Comparison of ENCODE assay signal across 30 cellular contexts in genomic region chr2:170850251-170850650, GRCh38. TPM values are rescaled to one million over a fixed set of nuclear protein-coding genes. Genes with fewer than 3 reads are reported as not detected.
"Had no signal": no experiment of that assay in that cellular context is flagged by ENCODE, and none has a peak within 500 bp of the region (broad histone marks: within the 10 kb centered on the region; RNA-seq: fewer than 3 reads in every experiment).

No MANE protein-coding gene starts in this region.

- H3K9me3 Mint-ChIP-seq: activated CD4-positive, alpha-beta memory T cell treated with anti-CD3 and anti-CD28 coated beads, Interleukin-2, amount 10 ng/mL, durations not matched to agents 7 days and 5 days; activated CD4-positive, alpha-beta T cell treated with anti-CD3 and anti-CD28 coated beads, Interleukin-2, amount 10 ng/mL, durations not matched to agents 7 days and 5 days; activated naive CD4-positive, alpha-beta T cell treated with anti-CD3 and anti-CD28 coated beads, Interleukin-2, amount 10 ng/mL, durations not matched to agents 7 days and 5 days; activated naive CD4-positive, alpha-beta T cell treated with anti-CD3 and anti-CD28 coated beads, Interleukin-2, amount 50 U/mL, for 72 hours; activated naive CD8-positive, alpha-beta T cell treated with anti-CD3 and anti-CD28 coated beads, Interleukin-2, amount 10 ng/mL, durations not matched to agents 7 days and 5 days; activated T-cell treated with anti-CD3 and anti-CD28 coated beads, Interleukin-2, amount 50 U/mL, for 24 hours; activated T-cell treated with anti-CD3 and anti-CD28 coated beads, Interleukin-2, amount 50 U/mL, for 72 hours; T-cell; T-helper 1 cell treated with Interleukin-12 subunit alpha and Interleukin-12 subunit beta and Interleukin-4 antibody, amounts not matched to agents 30 μg/mL and 1 μg/mL, for 36 hours had no signal

- H3K4me3 Mint-ChIP-seq: activated B cell treated with CpG ODN at 0.5 μM for 24 hours; activated CD4-positive, alpha-beta memory T cell treated with anti-CD3 and anti-CD28 coated beads, Interleukin-2, amount 10 ng/mL, durations not matched to agents 7 days and 5 days; activated CD4-positive, alpha-beta T cell treated with anti-CD3 and anti-CD28 coated beads for 36 hours; activated CD4-positive, alpha-beta T cell treated with anti-CD3 and anti-CD28 coated beads, Interleukin-2, amount 10 ng/mL, durations not matched to agents 7 days and 5 days; activated naive CD4-positive, alpha-beta T cell treated with anti-CD3 and anti-CD28 coated beads, Interleukin-2, amount 10 ng/mL, durations not matched to agents 7 days and 5 days; activated naive CD8-positive, alpha-beta T cell treated with anti-CD3 and anti-CD28 coated beads, Interleukin-2, amount 10 ng/mL, durations not matched to agents 7 days and 5 days; activated T-cell treated with anti-CD3 and anti-CD28 coated beads, Interleukin-2, amount 50 U/mL, for 24 hours; activated T-cell treated with anti-CD3 and anti-CD28 coated beads, Interleukin-2, amount 50 U/mL, for 72 hours; T-cell; T-helper 1 cell treated with Interleukin-12 subunit alpha and Interleukin-12 subunit beta and Interleukin-4 antibody, amounts not matched to agents 30 μg/mL and 1 μg/mL, for 36 hours had no signal

- H3K27me3 Mint-ChIP-seq: activated CD4-positive, alpha-beta T cell treated with anti-CD3 and anti-CD28 coated beads for 36 hours; activated CD4-positive, alpha-beta T cell treated with anti-CD3 and anti-CD28 coated beads, Interleukin-2, amount 10 ng/mL, durations not matched to agents 7 days and 5 days; activated naive CD8-positive, alpha-beta T cell treated with anti-CD3 and anti-CD28 coated beads, Interleukin-2, amount 10 ng/mL, durations not matched to agents 7 days and 5 days had no signal

- H3K9me3 ChIP-seq: body of pancreas, colonic mucosa, esophagus muscularis mucosa, gastrocnemius medialis, heart left ventricle had no signal

- DNase-seq: activated B cell treated with CpG ODN at 0.5 μM for 24 hours; activated CD4-positive, alpha-beta memory T cell treated with anti-CD3 and anti-CD28 coated beads, Interleukin-2, amount 10 ng/mL, durations not matched to agents 7 days and 5 days; activated CD4-positive, alpha-beta T cell treated with anti-CD3 and anti-CD28 coated beads for 36 hours; activated CD4-positive, alpha-beta T cell treated with anti-CD3 and anti-CD28 coated beads, Interleukin-2, amount 10 ng/mL, durations not matched to agents 7 days and 5 days; activated CD4-positive, alpha-beta T cell treated with anti-CD3 and anti-CD28 coated beads, Interleukin-2, amount 50 U/mL, for 4 hours; activated CD8-positive, alpha-beta memory T cell treated with anti-CD3 and anti-CD28 coated beads, Interleukin-2, amount 50 U/mL, for 48 hours; activated gamma-delta T cell; activated naive CD4-positive, alpha-beta T cell; activated naive CD4-positive, alpha-beta T cell treated with anti-CD3 and anti-CD28 coated beads, Interleukin-2, amount 10 ng/mL, durations not matched to agents 7 days and 5 days; activated naive CD8-positive, alpha-beta T cell treated with anti-CD3 and anti-CD28 coated beads, Interleukin-2, amount 10 ng/mL, durations not matched to agents 7 days and 5 days; activated T-cell treated with anti-CD3 and anti-CD28 coated beads for 4 hours; activated T-cell treated with anti-CD3 and anti-CD28 coated beads, Interleukin-2, amount 50 U/mL, for 24 hours; activated T-cell treated with anti-CD3 and anti-CD28 coated beads, Interleukin-2, amount 50 U/mL, for 72 hours; body of pancreas; caudate nucleus; colonic mucosa; effector CD8-positive, alpha-beta T cell; erythroblast; foreskin keratinocyte; gastrocnemius medialis; glutamatergic neuron; heart left ventricle; SW 1271; T-cell; T1000; WERI-Rb-1 had no signal

- ATAC-seq: activated CD4-positive, alpha-beta T cell treated with anti-CD3 and anti-CD28 coated beads for 36 hours; activated CD4-positive, CD25-positive, alpha-beta regulatory T cell treated with anti-CD3 and anti-CD28 coated beads, Interleukin-2, amount 50 U/mL, for 24 hours; activated naive CD4-positive, alpha-beta T cell treated with anti-CD3 and anti-CD28 coated beads, Interleukin-2, amount 50 U/mL, for 72 hours; activated T-cell treated with anti-CD3 and anti-CD28 coated beads, Interleukin-2, amount 50 U/mL, for 72 hours; body of pancreas; foreskin keratinocyte; gastrocnemius medialis; heart left ventricle; T-cell had no signal

- H3K4me1 Mint-ChIP-seq: activated B cell treated with CpG ODN at 0.5 μM for 24 hours; activated CD4-positive, alpha-beta memory T cell treated with anti-CD3 and anti-CD28 coated beads, Interleukin-2, amount 10 ng/mL, durations not matched to agents 7 days and 5 days; activated CD4-positive, alpha-beta T cell treated with anti-CD3 and anti-CD28 coated beads, Interleukin-2, amount 10 ng/mL, durations not matched to agents 7 days and 5 days; activated naive CD4-positive, alpha-beta T cell treated with anti-CD3 and anti-CD28 coated beads, Interleukin-2, amount 10 ng/mL, durations not matched to agents 7 days and 5 days; activated naive CD8-positive, alpha-beta T cell treated with anti-CD3 and anti-CD28 coated beads, Interleukin-2, amount 10 ng/mL, durations not matched to agents 7 days and 5 days; T-cell had no signal

- H3K36me3 ChIP-seq: colonic mucosa, esophagus muscularis mucosa, gastrocnemius medialis, heart left ventricle, WERI-Rb-1 had no signal

- H3K4me3 ChIP-seq: body of pancreas, colonic mucosa, esophagus muscularis mucosa, gastrocnemius medialis, heart left ventricle had no signal

- H3K36me3 Mint-ChIP-seq: activated naive CD4-positive, alpha-beta T cell treated with anti-CD3 and anti-CD28 coated beads, Interleukin-2, amount 10 ng/mL, durations not matched to agents 7 days and 5 days; T-cell had no signal

- H3K27ac ChIP-seq: body of pancreas, colonic mucosa, esophagus muscularis mucosa, foreskin keratinocyte, gastrocnemius medialis, heart left ventricle, WERI-Rb-1 had no signal

- H3K27ac Mint-ChIP-seq: activated B cell treated with CpG ODN at 0.5 μM for 24 hours; activated CD4-positive, alpha-beta memory T cell treated with anti-CD3 and anti-CD28 coated beads, Interleukin-2, amount 10 ng/mL, durations not matched to agents 7 days and 5 days; activated CD4-positive, alpha-beta T cell treated with anti-CD3 and anti-CD28 coated beads for 36 hours; activated CD4-positive, alpha-beta T cell treated with anti-CD3 and anti-CD28 coated beads, Interleukin-2, amount 10 ng/mL, durations not matched to agents 7 days and 5 days; activated naive CD4-positive, alpha-beta T cell treated with anti-CD3 and anti-CD28 coated beads, Interleukin-2, amount 10 ng/mL, durations not matched to agents 7 days and 5 days; activated naive CD8-positive, alpha-beta T cell treated with anti-CD3 and anti-CD28 coated beads, Interleukin-2, amount 10 ng/mL, durations not matched to agents 7 days and 5 days; activated T-cell treated with anti-CD3 and anti-CD28 coated beads, Interleukin-2, amount 50 U/mL, for 24 hours; activated T-cell treated with anti-CD3 and anti-CD28 coated beads, Interleukin-2, amount 50 U/mL, for 72 hours; T-cell; T-helper 1 cell treated with Interleukin-12 subunit alpha and Interleukin-12 subunit beta and Interleukin-4 antibody, amounts not matched to agents 30 μg/mL and 1 μg/mL, for 36 hours had no signal

- H3K4me1 ChIP-seq: body of pancreas, colonic mucosa, esophagus muscularis mucosa, foreskin keratinocyte, gastrocnemius medialis, heart left ventricle had no signal

- H3K27me3 ChIP-seq: body of pancreas, colonic mucosa, foreskin keratinocyte, gastrocnemius medialis had no signal

RNA-seq across cellular contexts. Expression of gene GAD1, which starts 33.6 kb away (rescaled TPM):
- total RNA-seq: activated B cell treated with CpG ODN at 0.5 μM for 24 hours, body of pancreas, esophagus muscularis mucosa, gastrocnemius medialis had no signal
